Comparison of ENCODE assay signal across 16 cellular contexts in the genomic region with DNA sequence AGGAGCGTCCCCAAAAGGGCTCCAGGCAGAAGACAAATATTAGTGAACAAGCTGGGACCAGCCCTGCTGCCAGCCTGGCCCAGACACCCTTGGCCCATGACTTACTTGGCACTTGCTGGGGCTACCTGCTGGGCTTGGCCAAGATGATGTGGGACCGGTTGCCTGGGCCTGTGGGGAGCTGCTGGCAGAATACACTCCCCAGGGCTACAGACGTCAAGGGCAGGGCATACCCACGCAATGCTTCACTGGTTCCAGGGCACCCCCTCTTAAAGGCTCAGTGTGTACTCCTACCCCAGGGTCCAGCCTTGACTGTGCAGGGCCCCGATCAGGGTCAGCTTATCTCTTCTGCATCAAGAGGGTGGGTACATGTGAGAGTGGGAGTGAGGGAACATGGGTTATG.
"Had no signal": no experiment of that assay in that cellular context is flagged by ENCODE, and none has a peak within 500 bp of the region (broad histone marks: within the 10 kb centered on the region; RNA-seq: fewer than 3 reads in every experiment).

No MANE protein-coding gene starts in this region.

- H3K4me3 ChIP-seq: coronary artery, hepatocyte, lung, mucosa of descending colon, pancreas had no signal

- H3K9me3 Mint-ChIP-seq: stimulated activated naive CD8-positive, alpha-beta T cell treated with anti-CD3 and anti-CD28 coated beads, Interleukin-15, Interleukin-2, amounts not matched to agents 100 ng/mL and 50 ng/mL, for 24 hours; T-helper 1 cell treated with Interleukin-12 subunit alpha and Interleukin-12 subunit beta and Interleukin-4 antibody, amounts not matched to agents 30 μg/mL and 1 μg/mL, for 36 hours; WTC11 had no signal

- H3K27ac Mint-ChIP-seq: activated CD8-positive, alpha-beta T cell treated with anti-CD3 and anti-CD28 coated beads, Interleukin-2, amount 10 ng/mL, durations not matched to agents 7 days and 5 days; stimulated activated naive CD8-positive, alpha-beta T cell treated with anti-CD3 and anti-CD28 coated beads, Interleukin-15, Interleukin-2, amounts not matched to agents 100 ng/mL and 50 ng/mL, for 24 hours; T-helper 1 cell treated with Interleukin-12 subunit alpha and Interleukin-12 subunit beta and Interleukin-4 antibody, amounts not matched to agents 30 μg/mL and 1 μg/mL, for 36 hours; WTC11 had no signal

- H3K36me3 ChIP-seq: pancreas had no signal

- H3K4me1 ChIP-seq: pancreas had no signal

- H3K36me3 Mint-ChIP-seq: WTC11 had no signal

- H3K4me3 Mint-ChIP-seq: activated CD8-positive, alpha-beta T cell treated with anti-CD3 and anti-CD28 coated beads, Interleukin-2, amount 10 ng/mL, durations not matched to agents 7 days and 5 days; stimulated activated naive CD8-positive, alpha-beta T cell treated with anti-CD3 and anti-CD28 coated beads, Interleukin-15, Interleukin-2, amounts not matched to agents 100 ng/mL and 50 ng/mL, for 24 hours; T-helper 1 cell treated with Interleukin-12 subunit alpha and Interleukin-12 subunit beta and Interleukin-4 antibody, amounts not matched to agents 30 μg/mL and 1 μg/mL, for 36 hours; WTC11 had no signal

- H3K27me3 ChIP-seq: hepatocyte, pancreas had no signal

- ATAC-seq: activated CD8-positive, alpha-beta T cell treated with anti-CD3 and anti-CD28 coated beads, Interleukin-2, amount 10 ng/mL, durations not matched to agents 7 days and 5 days; mucosa of descending colon; WTC11 had no signal

- H3K27ac ChIP-seq: coronary artery, hepatocyte, pancreas had no signal

- H3K9me3 ChIP-seq: mucosa of descending colon, pancreas had no signal

- FAIRE-seq: astrocyte, pancreas had no signal

- DNase-seq: activated CD4-positive, alpha-beta T cell treated with anti-CD3 and anti-CD28 coated beads for 48 hours; activated CD8-positive, alpha-beta memory T cell treated with anti-CD3 and anti-CD28 coated beads, Interleukin-2, amount 50 U/mL, for 48 hours; activated CD8-positive, alpha-beta T cell treated with anti-CD3 and anti-CD28 coated beads, Interleukin-2, amount 10 ng/mL, durations not matched to agents 7 days and 5 days; activated naive CD4-positive, alpha-beta T cell; effector CD4-positive, alpha-beta T cell; kidney glomerular epithelial cell; mucosa of descending colon; pancreas; stimulated activated CD4-positive, alpha-beta T cell treated with anti-CD3 and anti-CD28 coated beads, Interleukin-2, amount 100 ng/mL, for 48 hours had no signal
